ENCODE assay signal across 1 cellular context in genomic region chr2:32010670-32011565, GRCh38.
TF ChIP-seq lines count a peak whose summit lies in the region.

Gene MEMO1 (minus strand): TSS chr2:32011008. CDS start chr2:32010247, 761 bp downstream.

TF ChIP-seq in HEK293, 187 proteins besides CTCF, POLR2A, EP300 and RAD21 (continued from another document):
- TF ChIP-seq TSHZ1 (tag by site-specific recombination; IDR thresholded peaks at IDR 0.05; ENCODE audit: borderline replicate concordance) (peak; percentile 76; the same call in 1 of the 2 replicates), PRDM6 (tag by site-specific recombination; IDR thresholded peaks at IDR 0.05) (no peak), OVOL3 (tag by site-specific recombination; IDR thresholded peaks at IDR 0.05) (0 out of 2 replicates have a peak, but pooled peaks have one; percentile 36), ZNF488 (tag by site-specific recombination; IDR thresholded peaks at IDR 0.05) (no peak), ZFP37 (tag by site-specific recombination; IDR thresholded peaks at IDR 0.05) (peak; percentile 94), GLIS2 (tag by site-specific recombination; IDR thresholded peaks at IDR 0.05) (peak; percentile 73), TCF7L2 (IDR thresholded peaks at IDR 0.05; ENCODE audit: borderline replicate concordance, low read depth, low read length) (no peak), ZNF530 (tag by site-specific recombination; IDR thresholded peaks at IDR 0.05; ENCODE audit: low read depth) (no peak), ZNF600 (tag by site-specific recombination; IDR thresholded peaks at IDR 0.05) (peak; percentile 62), ZNF292 (tag by site-specific recombination; IDR thresholded peaks at IDR 0.05; ENCODE audit: borderline replicate concordance, low read depth) (no peak), ZNF23 (tag by site-specific recombination; IDR thresholded peaks at IDR 0.05; ENCODE audit: borderline replicate concordance) (no peak), ZNF19 (tag by site-specific recombination; IDR thresholded peaks at IDR 0.05; ENCODE audit: low read depth) (no peak), ZNF677 (tag by site-specific recombination; IDR thresholded peaks at IDR 0.05) (no peak), ZNF518A (tag by site-specific recombination; conservative IDR thresholded peaks at IDR 0.05; ENCODE audit: low read depth) (no peak), ZBTB20 (tag by site-specific recombination; IDR thresholded peaks at IDR 0.05) (peak; percentile 63; the same call in 1 of the 2 replicates), ZNF174 (tag by site-specific recombination; IDR thresholded peaks at IDR 0.05) (no peak), PRDM2 (tag by site-specific recombination; IDR thresholded peaks at IDR 0.05; ENCODE audit: borderline replicate concordance) (peak; percentile 89; the same call in 1 of the 2 replicates), ZNF777 (tag by site-specific recombination; IDR thresholded peaks at IDR 0.05; ENCODE audit: borderline replicate concordance) (0 out of 2 replicates have a peak, but pooled peaks have one; percentile 36), ZNF623 (tag by site-specific recombination; IDR thresholded peaks at IDR 0.05) (0 out of 2 replicates have a peak, but pooled peaks have one; percentile 11), ZBTB11 (tag by site-specific recombination; conservative IDR thresholded peaks at IDR 0.05; ENCODE audit: low read depth) (peak; percentile 44), ZNF302 (tag by site-specific recombination; IDR thresholded peaks at IDR 0.05; ENCODE audit: low read depth) (no peak), BCL11B (tag by site-specific recombination; IDR thresholded peaks at IDR 0.05; ENCODE audit: low read depth) (peak; percentile 32; the same call in 1 of the 2 replicates), GLIS1 (tag by site-specific recombination; IDR thresholded peaks at IDR 0.05) (peak; percentile 62; the same call in 1 of the 2 replicates), GLI2 (tag by site-specific recombination; IDR thresholded peaks at IDR 0.05; ENCODE audit: borderline replicate concordance, low read depth) (no peak)
